In the genomic region with DNA sequence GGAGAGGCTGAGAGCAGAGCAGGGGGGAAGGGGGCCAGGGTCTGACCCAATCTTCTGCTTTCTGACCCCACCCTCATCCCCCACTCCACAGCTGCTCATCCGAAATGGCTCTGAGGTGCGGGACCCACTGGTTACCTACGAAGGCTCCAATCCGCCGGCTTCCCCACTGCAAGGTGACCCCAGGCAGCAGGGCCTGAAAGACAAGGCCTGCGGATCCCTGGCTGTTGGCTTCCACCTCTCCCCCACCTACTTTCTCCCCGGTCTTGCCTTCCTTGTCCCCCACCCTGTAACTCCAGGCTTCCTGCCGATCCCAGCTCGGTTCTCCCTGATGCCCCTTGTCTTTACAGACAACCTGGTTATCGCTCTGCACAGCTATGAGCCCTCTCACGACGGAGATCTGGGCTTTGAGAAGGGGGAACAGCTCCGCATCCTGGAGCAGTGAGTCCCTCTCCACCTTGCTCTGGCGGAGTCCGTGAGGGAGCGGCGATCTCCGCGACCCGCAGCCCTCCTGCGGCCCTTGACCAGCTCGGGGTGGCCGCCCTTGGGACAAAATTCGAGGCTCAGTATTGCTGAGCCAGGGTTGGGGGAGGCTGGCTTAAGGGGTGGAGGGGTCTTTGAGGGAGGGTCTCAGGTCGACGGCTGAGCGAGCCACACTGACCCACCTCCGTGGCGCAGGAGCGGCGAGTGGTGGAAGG, we compare ENCODE assay signal across 9 cellular contexts. TPM values are rescaled to one million over a fixed set of nuclear protein-coding genes. Genes with fewer than 3 reads are reported as not detected.
A peak's percentile ranks its signal among the peaks of the same experiment; 100 is the strongest.
DNase-seq lines count a peak whose midpoint lies in the region; ATAC-seq and TF ChIP-seq lines count a peak whose summit lies in the region.
"Had no signal": no experiment of that assay in that cellular context is flagged by ENCODE, and none has a peak within 500 bp of the region (broad histone marks: within the 10 kb centered on the region; RNA-seq: fewer than 3 reads in every experiment).

No MANE protein-coding gene starts in this region.

- DNase-seq in right cardiac atrium = no peak
- DNase-seq in left ventricle myocardium superior = no peak
- no peak for DNase-seq in prostate gland (ENCODE audit: low spot score)
- no peak for DNase-seq in EL
- DNase-seq: islet precursor cell had no signal

- H3K4me3 Mint-ChIP-seq in activated naive CD8-positive, alpha-beta T cell = peak overlapping the region; percentile 75

- H3K36me3 Mint-ChIP-seq in activated naive CD8-positive, alpha-beta T cell = no peaks in the 10 kb centered on the region

- H3K27ac ChIP-seq in right cardiac atrium (ENCODE audit: low read length) (no peak overlapping the region), thymus (ENCODE audit: low read depth) (peak overlapping the region; percentile 88), prostate gland (no peak overlapping the region)
- H3K27ac ChIP-seq: SK-N-MC had no signal

- TF ChIP-seq POLR2A in prostate gland (IDR thresholded peaks at IDR 0.05) = no peak

- ATAC-seq in right cardiac atrium = peak; percentile 8 to 11
- no peak for ATAC-seq in left ventricle myocardium superior

- no peaks in the 10 kb centered on the region for H3K9me3 ChIP-seq in right cardiac atrium (ENCODE audit: control insufficient read depth, low read length)
- no peaks in the 10 kb centered on the region for H3K9me3 ChIP-seq in thymus (ENCODE audit: control insufficient read depth)
- H3K9me3 ChIP-seq in prostate gland = no peaks in the 10 kb centered on the region

- H3K4me1 ChIP-seq in right cardiac atrium (ENCODE audit: control insufficient read depth, insufficient read depth, low read length) (no peaks in the 10 kb centered on the region), thymus (ENCODE audit: control insufficient read depth, insufficient read depth, low read length) (peaks cover 33% of the 10 kb centered on the region), prostate gland (replicated peaks) (no peaks in the 10 kb centered on the region)

- H3K4me1 Mint-ChIP-seq in activated naive CD8-positive, alpha-beta T cell (ENCODE audit: low read depth) = peaks cover 71% of the 10 kb centered on the region

- no peak for TF ChIP-seq CTCF in prostate gland (IDR thresholded peaks at IDR 0.05)

- WGBS in right cardiac atrium = 66% methylated on average over 31 of the region's 31 CpGs
- WGBS in thymus = 77% methylated on average over 31 of the region's 31 CpGs
- 83% methylated on average over 31 of the region's 31 CpGs for WGBS in prostate gland

- no peaks in the 10 kb centered on the region for H3K9me3 Mint-ChIP-seq in activated naive CD8-positive, alpha-beta T cell (ENCODE audit: low read depth)

- no peak overlapping the region for H3K4me3 ChIP-seq in right cardiac atrium (ENCODE audit: low read length)
- peak overlapping the region; percentile 45 for H3K4me3 ChIP-seq in thymus (ENCODE audit: low read length)
- no peak overlapping the region for H3K4me3 ChIP-seq in prostate gland
- H3K4me3 ChIP-seq: SK-N-MC had no signal

- no peaks in the 10 kb centered on the region for H3K27me3 ChIP-seq in right cardiac atrium (ENCODE audit: control insufficient read depth, insufficient read depth)
- H3K27me3 ChIP-seq in thymus (ENCODE audit: control insufficient read depth, insufficient read depth) = no peaks in the 10 kb centered on the region
- H3K27me3 ChIP-seq in prostate gland (replicated peaks; ENCODE audit: insufficient read depth) = no peaks in the 10 kb centered on the region

- H3K27ac Mint-ChIP-seq in activated naive CD8-positive, alpha-beta T cell = peak overlapping the region; percentile 94

- H3K27me3 Mint-ChIP-seq in activated naive CD8-positive, alpha-beta T cell = no peaks in the 10 kb centered on the region

- H3K36me3 ChIP-seq in thymus (ENCODE audit: control insufficient read depth, insufficient read depth) (peaks cover 47% of the 10 kb centered on the region), prostate gland (no peaks in the 10 kb centered on the region)

- intact Hi-C loops in right cardiac atrium (cut with DNase I) (no loop called here), left ventricle myocardium superior (cut with micrococcal nuclease) (no loop called here), prostate gland (cut with DNase I) (no loop called here)

RNA-seq across cellular contexts. Expression of gene HDAC1, which starts 17.1 kb away (rescaled TPM):
- total RNA-seq in right cardiac atrium (10 to 100 TPM; 34.1 to 44.9 (median 39.5) TPM), left ventricle myocardium superior (46.1 TPM), prostate gland (10 to 100 TPM; 85.8 to 98.0 TPM)
- polyA plus RNA-seq in right cardiac atrium (28.1 TPM), thymus (103 TPM)

RNA-seq across cellular contexts. Expression of gene LCK, which starts 23.7 kb away (rescaled TPM):
- total RNA-seq in right cardiac atrium = 1 to 10 TPM in 3 of 4 donors, under 1 TPM in 1; 0.23 to 2.4 (median 1.3) TPM
- 0.41 TPM for polyA plus RNA-seq in right cardiac atrium
- 0.50 TPM for total RNA-seq in left ventricle myocardium superior
- 175 TPM for polyA plus RNA-seq in thymus
- total RNA-seq in prostate gland = 1 to 10 TPM; 1.3 to 4.4 TPM
- total RNA-seq: bronchial epithelial cell had no signal

RNA-seq across cellular contexts. Expression of gene FAM167B, which starts 27.8 kb away (rescaled TPM):
- total RNA-seq in right cardiac atrium (1 to 10 TPM; 2.0 to 4.4 (median 3.8) TPM), left ventricle myocardium superior (9.1 TPM), prostate gland (1 to 10 TPM; 2.3 to 3.6 TPM)
- polyA plus RNA-seq in right cardiac atrium (6.5 TPM), thymus (6.8 TPM)

RNA-seq across cellular contexts. Expression of gene EIF3I, which starts 52.6 kb away (rescaled TPM):
- 100 to 1,000 TPM in 1 of 4 donors, 10 to 100 TPM in 3; 99.2 to 104 (median 99.8) TPM for total RNA-seq in right cardiac atrium
- 127 TPM for polyA plus RNA-seq in right cardiac atrium
- total RNA-seq in left ventricle myocardium superior = 104 TPM
- 155 TPM for polyA plus RNA-seq in thymus
- total RNA-seq in prostate gland = 100 to 1,000 TPM; 158 to 181 TPM

RNA-seq across cellular contexts. Expression of gene TMEM234, which starts 52.6 kb away (rescaled TPM):
- total RNA-seq in right cardiac atrium (10 to 100 TPM in 3 of 4 donors, 1 to 10 TPM in 1; 9.1 to 14.4 (median 13.9) TPM), left ventricle myocardium superior (7.4 TPM), prostate gland (10 to 100 TPM; 17.9 to 31.7 TPM)
- polyA plus RNA-seq in right cardiac atrium (13.6 TPM), thymus (15.4 TPM)
